Comparison of ENCODE assay signal across 1 cellular context in the genomic region with DNA sequence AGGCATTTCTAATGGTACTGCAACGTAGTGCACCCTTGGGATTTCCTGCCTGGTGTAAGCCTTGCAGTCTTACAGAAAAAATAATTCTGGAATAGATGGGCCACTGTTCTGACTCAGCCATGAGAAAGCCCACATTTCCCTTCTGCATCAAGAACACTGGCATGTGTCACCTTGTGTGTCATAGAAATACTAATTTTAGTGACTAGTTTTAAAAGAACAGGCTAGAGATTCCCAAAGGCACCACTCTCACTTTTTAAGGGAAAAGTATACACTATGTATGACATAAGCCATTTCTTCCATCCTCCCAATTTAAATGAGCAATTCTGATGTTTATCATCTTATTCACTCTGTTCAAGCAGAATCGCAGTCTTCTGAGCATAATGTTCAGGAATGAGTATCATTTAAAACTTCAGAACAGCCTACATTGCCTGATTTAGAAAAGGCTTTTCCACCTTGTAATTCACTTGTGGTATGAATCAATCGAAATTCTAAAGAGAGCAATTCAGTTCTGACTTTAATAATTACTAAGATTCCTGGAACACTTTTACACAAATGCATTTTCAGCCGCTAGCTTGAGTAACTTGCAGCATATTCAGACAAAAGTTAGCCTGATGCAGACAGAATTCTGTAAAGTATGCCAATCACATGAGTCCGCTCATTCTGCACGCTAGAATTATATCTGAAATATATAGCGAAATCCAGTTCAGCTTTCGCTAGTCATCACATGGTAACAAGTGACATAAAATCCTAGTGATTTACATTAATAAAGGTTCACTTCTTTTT.
TF ChIP-seq lines count a peak whose summit lies in the region.

No MANE protein-coding gene starts in this region.

TF ChIP-seq in endothelial cell of umbilical vein, 7 proteins besides CTCF, POLR2A, EP300 and RAD21:
- TF ChIP-seq FOS (IDR thresholded peaks at IDR 0.05; ENCODE audit: borderline replicate concordance, insufficient read depth, low read length) (peak; percentile 92), GATA2 (IDR thresholded peaks at IDR 0.05; ENCODE audit: insufficient read depth, insufficient read length, low read depth, low read length) (no peak)
